ENCODE assay signal across 1 cellular context in genomic region chr17:32385121-32385520, GRCh38.
TF ChIP-seq lines count a peak whose summit lies in the region.

No MANE protein-coding gene starts in this region.

TF ChIP-seq in HepG2, 621 proteins besides CTCF, POLR2A, EP300 and RAD21:
- no peak for TF ChIP-seq FOXK2 (IDR thresholded peaks at IDR 0.05)
- TF ChIP-seq RBM22 (optimal IDR thresholded peaks at IDR 0.05; ENCODE audit: low read length), result peak; percentile 40
- TF ChIP-seq SP4 (CRISPR knock-in tag; IDR thresholded peaks at IDR 0.05), result no peak
- no peak for TF ChIP-seq MTERF4 (CRISPR knock-in tag; IDR thresholded peaks at IDR 0.05)
- no peak for TF ChIP-seq ZNF570 (CRISPR knock-in tag; IDR thresholded peaks at IDR 0.05; ENCODE audit: borderline replicate concordance)
- no peak for TF ChIP-seq TBP (CRISPR knock-in tag; IDR thresholded peaks at IDR 0.05)
